6 cellular contexts compared by ENCODE assay signal in the genomic region with DNA sequence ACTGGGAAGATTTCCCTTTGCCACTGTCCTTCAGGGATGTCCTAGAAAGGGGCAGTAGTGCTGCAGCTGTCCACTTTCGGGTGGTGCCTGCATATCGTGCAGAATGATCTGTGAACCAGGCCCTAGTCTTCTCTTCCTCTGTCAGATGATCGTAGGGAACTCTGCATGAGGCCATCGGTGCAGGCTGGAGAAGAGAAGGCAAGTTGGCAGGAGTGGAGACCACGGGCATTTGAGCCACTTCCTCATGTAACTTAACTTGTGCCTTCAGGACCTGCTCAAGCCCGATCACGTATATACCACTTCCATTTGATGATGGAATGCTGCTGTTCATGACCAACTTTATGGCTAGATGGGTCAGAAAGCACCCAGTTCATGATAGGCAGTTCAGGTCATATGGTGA. TPM values are rescaled to one million over a fixed set of nuclear protein-coding genes. Genes with fewer than 3 reads are reported as not detected.
"Had no signal": no experiment of that assay in that cellular context is flagged by ENCODE, and none has a peak within 500 bp of the region (broad histone marks: within the 10 kb centered on the region; RNA-seq: fewer than 3 reads in every experiment).

No MANE protein-coding gene starts in this region.

RNA-seq across cellular contexts. Expression of a gene that starts 55.2 kb away (rescaled TPM):
- total RNA-seq: activated CD4-positive, alpha-beta memory T cell treated with anti-CD3 and anti-CD28 coated beads, Interleukin-2, amount 10 ng/mL, durations not matched to agents 7 days and 5 days; activated CD4-positive, alpha-beta T cell treated with anti-CD3 and anti-CD28 coated beads for 36 hours; activated CD8-positive, alpha-beta memory T cell treated with anti-CD3 and anti-CD28 coated beads for 36 hours; activated naive CD4-positive, alpha-beta T cell treated with anti-CD3 and anti-CD28 coated beads for 36 hours; OCI-LY7; T-helper 2 cell treated with Interferon-gamma antibody and Interleukin-4, amounts not matched to agents 100 ng/mL and 5 ng/mL, for 36 hours had no signal
